2 cellular contexts compared by ENCODE assay signal in genomic region chr19:55220525-55220924, GRCh38.
TF ChIP-seq lines count a peak whose summit lies in the region.

No MANE protein-coding gene starts in this region.

TF ChIP-seq in HCT116, 20 proteins besides CTCF, POLR2A, EP300 and RAD21:
- TF ChIP-seq SIN3A (IDR thresholded peaks at IDR 0.05; ENCODE audit: low read depth) (no peak), JUND (IDR thresholded peaks at IDR 0.05) (no peak), SP1 (IDR thresholded peaks at IDR 0.05; ENCODE audit: low read depth) (no peak), ZNF274 (IDR thresholded peaks at IDR 0.05; ENCODE audit: low read depth, low read length) (no peak), ZFX (IDR thresholded peaks at IDR 0.05) (no peak), REST (IDR thresholded peaks at IDR 0.05; ENCODE audit: low read depth) (peak; percentile 65)

TF ChIP-seq in GM12878, 131 proteins besides CTCF, POLR2A, EP300 and RAD21:
- TF ChIP-seq TCF7 (IDR thresholded peaks at IDR 0.05; ENCODE audit: borderline replicate concordance) (no peak), REST (IDR thresholded peaks at IDR 0.05; ENCODE audit: low read depth, low read length) (peak; percentile 71; the same call in 1 of the 2 replicates)
